12 cellular contexts compared by ENCODE assay signal in the genomic region with DNA sequence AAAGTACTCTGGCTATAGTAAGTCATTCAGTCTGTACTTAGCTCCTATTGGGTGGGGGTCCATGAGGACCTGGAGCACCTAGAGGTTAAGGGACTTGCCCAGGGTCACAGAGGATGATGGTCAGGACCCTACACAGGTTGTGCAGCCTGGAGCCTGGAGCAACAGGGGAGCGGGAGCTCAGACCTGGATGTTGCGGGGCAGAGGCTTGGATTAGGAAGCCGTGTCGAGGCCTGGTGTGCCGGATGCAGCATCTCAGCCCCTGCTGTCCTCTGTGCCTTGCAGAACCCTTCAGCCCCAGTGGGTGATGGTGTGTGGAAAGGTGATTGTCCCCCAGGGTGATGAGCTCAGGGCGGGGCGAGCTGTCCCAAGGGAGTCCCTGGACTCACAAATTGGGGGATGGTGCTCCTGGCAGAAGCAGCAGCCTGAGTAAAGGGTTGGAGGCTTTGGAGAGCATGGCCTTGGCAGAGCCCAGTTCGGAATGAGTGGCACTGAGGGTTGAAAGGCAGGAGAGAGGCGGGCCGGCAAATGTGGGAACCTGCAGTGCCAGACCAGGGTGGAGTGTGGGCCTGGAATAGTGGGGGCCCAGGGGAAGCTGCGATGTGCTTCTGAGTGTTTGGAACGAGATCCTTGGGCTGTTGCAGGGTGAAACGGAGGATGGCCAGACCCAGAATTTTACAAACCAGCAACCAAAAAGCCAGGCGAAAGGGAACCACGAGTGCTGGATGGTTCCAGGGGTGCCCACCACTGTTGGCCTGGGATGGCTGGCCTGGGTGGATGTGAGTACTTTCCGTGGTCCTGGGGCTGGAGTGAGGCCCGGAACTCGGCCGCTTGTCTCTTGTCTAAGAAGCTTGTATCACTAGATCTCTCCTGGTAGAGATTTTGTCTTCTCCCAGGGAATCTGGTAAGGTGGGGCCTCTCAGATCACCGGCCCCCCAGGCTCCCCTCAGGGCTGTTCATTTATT. TPM values are rescaled to one million over a fixed set of nuclear protein-coding genes. Genes with fewer than 3 reads are reported as not detected.
DNase-seq lines count a peak whose midpoint lies in the region; ATAC-seq and TF ChIP-seq lines count a peak whose summit lies in the region.
"Had no signal": no experiment of that assay in that cellular context is flagged by ENCODE, and none has a peak within 500 bp of the region (broad histone marks: within the 10 kb centered on the region; RNA-seq: fewer than 3 reads in every experiment).

No MANE protein-coding gene starts in this region.

- peaks cover 20% of the 10 kb centered on the region for H3K79me2 ChIP-seq in PC-9 (ENCODE audit: low read depth)

- POLR2A ChIA-PET in PC-9 (lab: Charles Lee; ENCODE audit: unreplicated experiment), result no interaction called here

- no peak overlapping the region for H3K4me2 ChIP-seq in PC-9

- H4K20me1 ChIP-seq in PC-9 (ENCODE audit: insufficient read depth), result peaks cover 9% of the 10 kb centered on the region

- ATAC-seq in HG03565 (IDR thresholded peaks at IDR 0.05; ENCODE audit: unreplicated experiment) (no peak), HG03457 (IDR thresholded peaks at IDR 0.05; ENCODE audit: unreplicated experiment) (no peak)

- H3K27me3 ChIP-seq in GM06990 (replicated peaks; ENCODE audit: control insufficient read depth, insufficient read depth, low read length) (no peaks in the 10 kb centered on the region), left ventricle myocardium inferior (ENCODE audit: low read depth) (no peaks in the 10 kb centered on the region), skeletal muscle tissue (ENCODE audit: control insufficient read depth in 3 of 3, insufficient read depth in 3 of 3, low read length in 3 of 3) (no peaks in the 10 kb centered on the region), PC-9 (ENCODE audit: insufficient read depth, low read depth) (no peaks in the 10 kb centered on the region)

- CTCF ChIA-PET in PC-9 (lab: Charles Lee), result interaction anchor here (0.6 kb wide), 1 partner anchor 592 kb away, joined by 3 read pairs; no protein-coding TSS in a partner anchor

- intact Hi-C loops in left ventricle myocardium inferior (cut with micrococcal nuclease), result no loop called here
- intact Hi-C loops in PC-9 (cut with micrococcal nuclease; ENCODE audit: unreplicated experiment), result no loop called here

- H3K4me1 ChIP-seq in left ventricle myocardium inferior, result peaks cover 76% of the 10 kb centered on the region
- H3K4me1 ChIP-seq in skeletal muscle tissue (ENCODE audit: control insufficient read depth in 3 of 3, insufficient read depth in 3 of 3, low read length in 3 of 3), result peaks cover 19 to 55% (median 27%) of the 10 kb centered on the region in 3 donors
- peaks cover 7% of the 10 kb centered on the region for H3K4me1 ChIP-seq in PC-9 (replicated peaks; ENCODE audit: insufficient read depth)

- no peak for TF ChIP-seq CTCF in GM06990 (IDR thresholded peaks at IDR 0.05; ENCODE audit: insufficient read depth, low read length, poor library complexity, severe bottlenecking)
- no peak for TF ChIP-seq CTCF in left ventricle myocardium inferior (IDR thresholded peaks at IDR 0.05; ENCODE audit: borderline replicate concordance)
- TF ChIP-seq CTCF in PC-9 (conservative IDR thresholded peaks at IDR 0.05), result no peak

- DNase-seq in GM06990 (ENCODE audit: extremely low read depth, insufficient read length) (peak; percentile 65), SK-N-MC (ENCODE audit: low read depth, low spot score) (no peak), left ventricle myocardium inferior (no peak), kidney tubule cell (ENCODE audit: low spot score) (no peak), PC-9 (no peak)
- DNase-seq: DMS153; effector memory CD4-positive, alpha-beta T cell; NCI-H524 treated with DMSO at 0.1 percent for 48 hours had no signal

- H3F3A ChIP-seq in PC-9 (ENCODE audit: insufficient read depth, low read depth), result peaks cover 7% of the 10 kb centered on the region; the same call in 1 of the 2 replicates

- no peak overlapping the region for H3K4me3 ChIP-seq in GM06990 (replicated peaks; ENCODE audit: low read depth, low read length)
- peak overlapping the region; percentile 38; the same call in 1 of the 2 replicates for H3K4me3 ChIP-seq in SK-N-MC
- peak overlapping the region; percentile 32 for H3K4me3 ChIP-seq in left ventricle myocardium inferior
- no peak overlapping the region for H3K4me3 ChIP-seq in skeletal muscle tissue (ENCODE audit: low read length in 3 of 3)
- H3K4me3 ChIP-seq in PC-9, result no peak overlapping the region

- no peaks in the 10 kb centered on the region for H3K36me3 ChIP-seq in GM06990 (ENCODE audit: control insufficient read depth, insufficient read depth, low read length)
- H3K36me3 ChIP-seq in SK-N-MC (ENCODE audit: insufficient read depth, low read length), result peaks cover 8% of the 10 kb centered on the region; the same call in 1 of the 2 replicates
- peaks cover 19% of the 10 kb centered on the region for H3K36me3 ChIP-seq in left ventricle myocardium inferior
- H3K36me3 ChIP-seq in skeletal muscle tissue (ENCODE audit: control insufficient read depth in 3 of 3, insufficient read depth in 3 of 3, low read length in 3 of 3), result peaks cover 11 to 15% (median 12%) of the 10 kb centered on the region in 3 donors
- H3K36me3 ChIP-seq in PC-9 (ENCODE audit: low read depth), result no peaks in the 10 kb centered on the region

- peak overlapping the region; percentile 39 for H3K9ac ChIP-seq in SK-N-MC (ENCODE audit: insufficient read length)
- H3K9ac ChIP-seq in skeletal muscle tissue (ENCODE audit: low read depth in 1 of 3, low read length in 3 of 3), result peak overlapping the region in 2 of 3 donors; percentile 20 to 62

- no TSS peak for BruUV-seq in PC-9 (replicated peaks; lab: Mats Ljungman, UMichigan)

- no peak overlapping the region for H2AFZ ChIP-seq in PC-9

- no peaks in the 10 kb centered on the region for H3K9me2 ChIP-seq in PC-9 (ENCODE audit: insufficient read depth)

- H3K9me3 ChIP-seq in SK-N-MC (ENCODE audit: low read depth, low read length), result no peaks in the 10 kb centered on the region
- no peaks in the 10 kb centered on the region for H3K9me3 ChIP-seq in left ventricle myocardium inferior (replicated peaks)
- no peaks in the 10 kb centered on the region for H3K9me3 ChIP-seq in skeletal muscle tissue (ENCODE audit: control insufficient read depth in 3 of 3, low read length in 3 of 3)
- no peaks in the 10 kb centered on the region for H3K9me3 ChIP-seq in PC-9 (ENCODE audit: insufficient read depth, low read depth)

- peak overlapping the region; percentile 42 for H3K27ac ChIP-seq in SK-N-MC
- peak overlapping the region; percentile 90 for H3K27ac ChIP-seq in left ventricle myocardium inferior (replicated peaks)
- H3K27ac ChIP-seq in skeletal muscle tissue (ENCODE audit: low read depth, low read length), result no peak overlapping the region
- H3K27ac ChIP-seq in PC-9, result no peak overlapping the region

RNA-seq across cellular contexts. Expression of a gene that starts 2.9 kb away (rescaled TPM):
- total RNA-seq in left ventricle myocardium inferior (9.2 TPM), skeletal muscle tissue (6.8 TPM), PC-9 (2021) (24.8 and 26.4 TPM in 2 replicates)

RNA-seq across cellular contexts. Expression of a gene that starts 38.6 kb away (rescaled TPM):
- total RNA-seq in left ventricle myocardium inferior (3.9 TPM), skeletal muscle tissue (16.7 TPM), PC-9 (2021) (0.35 and 0.50 TPM in 2 replicates)
- total RNA-seq: T-helper 2 cell treated with Interferon-gamma antibody and Interleukin-4, amounts not matched to agents 100 ng/mL and 5 ng/mL, for 36 hours had no signal

Comparison
In these comparisons a context has a peak if more than half of its experiments do, and no peak if none do; other contexts are left out.
1. H3K4me3 ChIP-seq: peak in SK-N-MC (single experiment) and left ventricle myocardium inferior (single experiment); none in GM06990 (single experiment), skeletal muscle tissue (0 of 3) and PC-9 (single experiment).
2. H3K27ac ChIP-seq: peak in SK-N-MC (single experiment) and left ventricle myocardium inferior (single experiment); none in skeletal muscle tissue (single experiment) and PC-9 (single experiment).